2 cellular contexts compared by ENCODE assay signal in the genomic region with DNA sequence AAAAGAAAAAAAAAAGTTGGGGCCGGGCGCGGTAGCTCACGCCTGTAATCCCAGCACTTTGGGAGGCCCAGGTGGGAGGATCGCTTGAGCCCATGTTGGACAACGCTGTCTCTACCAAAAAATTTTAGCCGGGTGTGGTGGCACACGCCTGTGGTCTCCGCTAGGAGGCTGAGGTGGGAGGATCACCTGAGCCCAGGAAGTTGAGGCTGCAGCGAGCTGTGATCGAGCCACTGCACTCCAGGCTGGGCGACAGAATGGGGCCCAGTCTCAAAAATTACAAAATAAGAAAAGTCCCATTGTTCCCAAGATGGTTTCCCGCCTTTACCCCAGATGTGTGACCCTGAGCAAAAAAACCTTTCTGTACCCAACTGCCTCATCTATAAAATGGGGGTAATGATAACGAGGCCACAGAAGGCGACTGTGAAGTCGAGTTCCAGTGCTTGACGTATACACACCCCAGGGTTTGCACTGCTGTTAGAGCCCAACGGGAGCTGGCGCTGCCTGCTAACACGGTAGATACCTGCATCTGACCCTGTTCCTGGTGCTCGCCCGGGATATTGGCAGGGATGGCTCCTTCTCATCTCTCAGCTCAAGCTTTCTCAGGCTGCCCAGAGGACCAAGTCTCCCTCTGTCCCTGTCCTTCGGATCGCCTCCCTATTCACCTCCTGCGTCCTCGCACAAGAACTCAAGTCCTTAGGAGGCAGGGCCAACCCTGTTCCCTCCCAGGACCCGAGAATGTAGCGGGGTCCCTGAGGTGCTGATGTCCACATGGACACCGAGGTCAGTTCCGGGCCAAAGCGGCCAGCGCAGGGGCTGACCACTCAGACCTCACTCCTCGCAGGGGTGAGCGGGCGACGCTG.
A peak's percentile ranks its signal among the peaks of the same experiment; 100 is the strongest.
TF ChIP-seq lines count a peak whose summit lies in the region.

No MANE protein-coding gene starts in this region.

TF ChIP-seq in GM12878, 131 proteins besides CTCF, POLR2A, EP300 and RAD21:
- 0 out of 2 replicates have a peak, but pooled peaks have one; percentile 27 for TF ChIP-seq NR2F1 (conservative IDR thresholded peaks at IDR 0.05)
- TF ChIP-seq HDAC6 (IDR thresholded peaks at IDR 0.05; ENCODE audit: unreplicated experiment): no peak
- TF ChIP-seq SMARCA5 (IDR thresholded peaks at IDR 0.05): 0 out of 2 replicates have a peak, but pooled peaks have one; percentile 71
- no peak for TF ChIP-seq ZSCAN29 (IDR thresholded peaks at IDR 0.05)
- TF ChIP-seq CBFB (IDR thresholded peaks at IDR 0.05; ENCODE audit: low read depth): 0 out of 2 replicates have a peak, but pooled peaks have one; percentile 34
- no peak for TF ChIP-seq RELB (IDR thresholded peaks at IDR 0.05; ENCODE audit: low read depth)
- TF ChIP-seq NBN (IDR thresholded peaks at IDR 0.05): 0 out of 2 replicates have a peak, but pooled peaks have one; percentile 15
- peak; percentile 16 to 64; a peak in 1 of 4 replicates for TF ChIP-seq BHLHE40 (IDR thresholded peaks at IDR 0.05; ENCODE audit: borderline replicate concordance in 1 of 2, low read depth in 2 of 2, low read length in 1 of 2)
- no peak for TF ChIP-seq IRF4 (IDR thresholded peaks at IDR 0.05; ENCODE audit: low read depth, low read length)
- TF ChIP-seq RUNX3 (IDR thresholded peaks at IDR 0.05; ENCODE audit: low read length): peak; percentile 61
- TF ChIP-seq MXI1 (IDR thresholded peaks at IDR 0.05; ENCODE audit: low read depth, low read length): peak; percentile 22; the same call in 1 of the 2 replicates
- TF ChIP-seq, protein P1, sequence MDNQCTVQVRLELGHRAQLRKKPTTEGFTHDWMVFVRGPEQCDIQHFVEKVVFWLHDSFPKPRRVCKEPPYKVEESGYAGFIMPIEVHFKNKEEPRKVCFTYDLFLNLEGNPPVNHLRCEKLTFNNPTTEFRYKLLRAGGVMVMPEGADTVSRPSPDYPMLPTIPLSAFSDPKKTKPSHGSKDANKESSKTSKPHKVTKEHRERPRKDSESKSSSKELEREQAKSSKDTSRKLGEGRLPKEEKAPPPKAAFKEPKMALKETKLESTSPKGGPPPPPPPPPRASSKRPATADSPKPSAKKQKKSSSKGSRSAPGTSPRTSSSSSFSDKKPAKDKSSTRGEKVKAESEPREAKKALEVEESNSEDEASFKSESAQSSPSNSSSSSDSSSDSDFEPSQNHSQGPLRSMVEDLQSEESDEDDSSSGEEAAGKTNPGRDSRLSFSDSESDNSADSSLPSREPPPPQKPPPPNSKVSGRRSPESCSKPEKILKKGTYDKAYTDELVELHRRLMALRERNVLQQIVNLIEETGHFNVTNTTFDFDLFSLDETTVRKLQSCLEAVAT (IDR thresholded peaks at IDR 0.05): peak; percentile 48; the same call in 1 of the 2 replicates
- TF ChIP-seq, protein P2, sequence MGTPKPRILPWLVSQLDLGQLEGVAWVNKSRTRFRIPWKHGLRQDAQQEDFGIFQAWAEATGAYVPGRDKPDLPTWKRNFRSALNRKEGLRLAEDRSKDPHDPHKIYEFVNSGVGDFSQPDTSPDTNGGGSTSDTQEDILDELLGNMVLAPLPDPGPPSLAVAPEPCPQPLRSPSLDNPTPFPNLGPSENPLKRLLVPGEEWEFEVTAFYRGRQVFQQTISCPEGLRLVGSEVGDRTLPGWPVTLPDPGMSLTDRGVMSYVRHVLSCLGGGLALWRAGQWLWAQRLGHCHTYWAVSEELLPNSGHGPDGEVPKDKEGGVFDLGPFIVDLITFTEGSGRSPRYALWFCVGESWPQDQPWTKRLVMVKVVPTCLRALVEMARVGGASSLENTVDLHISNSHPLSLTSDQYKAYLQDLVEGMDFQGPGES (IDR thresholded peaks at IDR 0.05): 0 out of 2 replicates have a peak, but pooled peaks have one; percentile 10

TF ChIP-seq in liver, 16 proteins besides CTCF, POLR2A, EP300 and RAD21:
- TF ChIP-seq RXRA (IDR thresholded peaks at IDR 0.05) (peak in 1 of 2 donors; percentile 10), HNF4A (conservative IDR thresholded peaks at IDR 0.05) (no peak)
